In genomic region chrX:153266140-153266539, GRCh38 we compare ENCODE assay signal across 12 cellular contexts. TPM values are rescaled to one million over a fixed set of nuclear protein-coding genes. Genes with fewer than 3 reads are reported as not detected.
"Had no signal": no experiment of that assay in that cellular context is flagged by ENCODE, and none has a peak within 500 bp of the region (broad histone marks: within the 10 kb centered on the region; RNA-seq: fewer than 3 reads in every experiment).

No MANE protein-coding gene starts in this region.

RNA-seq across cellular contexts. Expression of gene PNMA6F, which starts 55.4 kb away (rescaled TPM):
- total RNA-seq: stomach, subcutaneous adipose tissue, suprapubic skin, thoracic aorta, thyroid gland, transverse colon, upper lobe of left lung, upper lobe of right lung, ureter, urinary bladder, uterus, vagina had no signal
- polyA plus RNA-seq: stomach, urinary bladder had no signal
